ENCODE assay signal across 10 cellular contexts in the genomic region with DNA sequence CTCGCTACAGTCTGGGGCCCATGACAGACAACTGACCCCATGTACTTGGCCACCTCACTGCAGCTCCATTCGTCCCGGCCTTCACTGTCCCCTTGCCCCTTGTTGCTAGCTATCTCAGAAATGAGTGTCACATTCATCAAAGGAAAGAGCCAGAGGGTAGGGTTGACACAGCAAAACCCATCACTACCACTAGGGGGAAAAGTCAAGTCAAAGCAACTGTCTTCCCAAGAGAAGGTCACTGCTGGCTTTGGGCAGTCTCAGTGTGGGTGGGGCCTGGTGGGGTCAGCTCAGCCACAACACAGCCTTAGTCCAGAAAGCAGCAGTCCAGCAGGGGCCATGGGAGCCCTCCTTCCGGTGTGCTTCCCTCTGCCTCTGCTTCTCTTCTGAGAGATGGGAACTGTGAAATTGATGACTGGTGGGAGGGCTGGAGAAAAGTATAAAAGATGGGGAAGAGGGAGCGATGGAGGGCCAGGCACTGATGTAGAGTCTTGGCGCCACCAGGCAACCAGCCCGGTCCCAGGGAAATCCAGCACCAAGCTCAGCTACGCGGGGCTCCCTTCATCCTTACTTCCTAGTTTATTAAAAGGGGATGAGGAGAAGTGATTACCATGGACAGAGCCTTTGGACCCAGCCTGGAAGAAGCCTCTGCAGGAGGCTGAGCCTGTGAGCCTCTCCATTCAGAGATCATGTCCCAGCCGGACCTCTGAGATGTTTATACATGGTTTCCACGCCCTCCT. TPM values are rescaled to one million over a fixed set of nuclear protein-coding genes. Genes with fewer than 3 reads are reported as not detected.
DNase-seq lines count a peak whose midpoint lies in the region; ATAC-seq and TF ChIP-seq lines count a peak whose summit lies in the region.
"Had no signal": no experiment of that assay in that cellular context is flagged by ENCODE, and none has a peak within 500 bp of the region (broad histone marks: within the 10 kb centered on the region; RNA-seq: fewer than 3 reads in every experiment).

No MANE protein-coding gene starts in this region.

- ATAC-seq in GM19351 (IDR thresholded peaks at IDR 0.05; ENCODE audit: unreplicated experiment) (peak; percentile 56), GM18909 (IDR thresholded peaks at IDR 0.05; ENCODE audit: poor library complexity, unreplicated experiment) (no peak), T-helper 17 cell (no peak)

- no peaks in the 10 kb centered on the region for H3K36me3 Mint-ChIP-seq in T-helper 17 cell (ENCODE audit: low read depth)

- peaks cover 5% of the 10 kb centered on the region for H3K4me1 Mint-ChIP-seq in T-helper 17 cell
- H3K4me1 Mint-ChIP-seq: activated B cell treated with CpG ODN at 0.5 μM for 24 hours had no signal

- H3K4me1 ChIP-seq in SJCRH30, result no peaks in the 10 kb centered on the region
- H3K4me1 ChIP-seq in ascending aorta, result peaks cover 0 to 5% of the 10 kb centered on the region in 2 donors

- H3K9me3 ChIP-seq in SJCRH30 (replicated peaks) (no peaks in the 10 kb centered on the region), ascending aorta (no peaks in the 10 kb centered on the region), T-helper 17 cell (ENCODE audit: control insufficient read depth, low read length, poor library complexity, severe bottlenecking) (no peaks in the 10 kb centered on the region)

- no peak overlapping the region for H3K4me3 Mint-ChIP-seq in T-helper 17 cell
- H3K4me3 Mint-ChIP-seq: activated B cell treated with CpG ODN at 0.5 μM for 24 hours had no signal

- peak; percentile 11 to 38 for DNase-seq in SJCRH30
- peak; percentile 66 for DNase-seq in iPS-NIHi11 (ENCODE audit: low spot score)
- no peak for DNase-seq in NCI-H2107 (lab: John Stamatoyannopoulos, UW)
- DNase-seq in ascending aorta (ENCODE audit: low spot score in 2 of 2), result no peak
- DNase-seq in T-helper 17 cell, result no peak
- DNase-seq: activated B cell treated with CpG ODN at 0.5 μM for 24 hours; stimulated activated CD8-positive, alpha-beta memory T cell treated with anti-CD3 and anti-CD28 coated beads, Interleukin-4, amount 100 ng/mL, for 48 hours had no signal

- no peak overlapping the region for H3K4me3 ChIP-seq in SJCRH30
- no peak overlapping the region for H3K4me3 ChIP-seq in ascending aorta

- no peaks in the 10 kb centered on the region for H3K27me3 Mint-ChIP-seq in T-helper 17 cell
- H3K27me3 Mint-ChIP-seq: activated B cell treated with CpG ODN at 0.5 μM for 24 hours had no signal

- H3K27ac Mint-ChIP-seq in T-helper 17 cell, result no peak overlapping the region
- H3K27ac Mint-ChIP-seq: activated B cell treated with CpG ODN at 0.5 μM for 24 hours had no signal

- intact Hi-C loops in ascending aorta (cut with DNase I), result no loop called here

- H3K27ac ChIP-seq in C4-2B (no peak overlapping the region), SJCRH30 (no peak overlapping the region), ascending aorta (no peak overlapping the region)

- TF ChIP-seq CTCF in C4-2B (conservative IDR thresholded peaks at IDR 0.05), result peak; percentile 77
- peak in 1 of 3 experiments; percentile 17 for TF ChIP-seq CTCF in ascending aorta (IDR thresholded peaks at IDR 0.05)

- H3K36me3 ChIP-seq in SJCRH30 (no peaks in the 10 kb centered on the region), ascending aorta (no peaks in the 10 kb centered on the region)

- H3K27me3 ChIP-seq in SJCRH30 (no peaks in the 10 kb centered on the region), ascending aorta (no peaks in the 10 kb centered on the region)

RNA-seq across cellular contexts. Expression of a gene that starts 58.0 kb away (rescaled TPM):
- 11.2 and 11.5 TPM in 2 replicates for total RNA-seq in SJCRH30 (2014; rRNA removed; shearing (Covaris generic))
- total RNA-seq in ascending aorta, result 27.1 TPM
- 10 to 100 TPM in 1 of 2 donors, 1 to 10 TPM in 1; 9.5 to 11.7 TPM for total RNA-seq in T-helper 17 cell
- total RNA-seq: activated B cell treated with CpG ODN at 0.5 μM for 24 hours had no signal

Comparison
In these comparisons a context has a peak if more than half of its experiments do, and no peak if none do; other contexts are left out.
1. DNase-seq: peak in SJCRH30 (2 of 2) and iPS-NIHi11 (single experiment); none in NCI-H2107 (single experiment), ascending aorta (0 of 2) and T-helper 17 cell (0 of 3).